Comparison of ENCODE assay signal across 17 cellular contexts in genomic region chr18:47978141-47978540, GRCh38.
"Had no signal": no experiment of that assay in that cellular context is flagged by ENCODE, and none has a peak within 500 bp of the region (broad histone marks: within the 10 kb centered on the region; RNA-seq: fewer than 3 reads in every experiment).

No MANE protein-coding gene starts in this region.

- ATAC-seq: esophagus mucosa, heart right ventricle had no signal

- H3K36me3 ChIP-seq: heart right ventricle, neutrophil, tibial artery, upper lobe of left lung, uterus had no signal

- H3K4me1 ChIP-seq: heart right ventricle, tibial artery, upper lobe of left lung, uterus had no signal

- H3K4me3 ChIP-seq: dorsolateral prefrontal cortex, heart right ventricle, tibial artery, upper lobe of left lung, uterus had no signal

- H3K27ac Mint-ChIP-seq: naive B cell, nephron had no signal

- H3K4me3 Mint-ChIP-seq: naive B cell, nephron had no signal

- H3K9me3 Mint-ChIP-seq: nephron had no signal

- H3K36me3 Mint-ChIP-seq: naive B cell had no signal

- DNase-seq: cortex of kidney; dorsolateral prefrontal cortex; effector CD8-positive, alpha-beta T cell; heart right ventricle; hypothalamus; kidney glomerular epithelial cell; mesendoderm; naive B cell; small intestine; stimulated activated CD4-positive, alpha-beta T cell treated with anti-CD3 and anti-CD28 coated beads, Interleukin-12 subunit alpha, Interleukin-12 subunit beta, amount 100 ng/mL, for 4 hours; stimulated activated naive CD4-positive, alpha-beta T cell treated with Interleukin-2 at 50 U/mL for 16 hours; tibial artery; upper lobe of left lung; uterus had no signal

- H3K27ac ChIP-seq: dorsolateral prefrontal cortex, heart right ventricle, neutrophil, tibial artery, upper lobe of left lung, uterus had no signal

- H3K27me3 ChIP-seq: neutrophil, tibial artery, upper lobe of left lung, uterus had no signal

- H3K9me3 ChIP-seq: heart right ventricle, neutrophil, tibial artery, upper lobe of left lung, uterus had no signal
